1 cellular context compared by ENCODE assay signal in the genomic region with DNA sequence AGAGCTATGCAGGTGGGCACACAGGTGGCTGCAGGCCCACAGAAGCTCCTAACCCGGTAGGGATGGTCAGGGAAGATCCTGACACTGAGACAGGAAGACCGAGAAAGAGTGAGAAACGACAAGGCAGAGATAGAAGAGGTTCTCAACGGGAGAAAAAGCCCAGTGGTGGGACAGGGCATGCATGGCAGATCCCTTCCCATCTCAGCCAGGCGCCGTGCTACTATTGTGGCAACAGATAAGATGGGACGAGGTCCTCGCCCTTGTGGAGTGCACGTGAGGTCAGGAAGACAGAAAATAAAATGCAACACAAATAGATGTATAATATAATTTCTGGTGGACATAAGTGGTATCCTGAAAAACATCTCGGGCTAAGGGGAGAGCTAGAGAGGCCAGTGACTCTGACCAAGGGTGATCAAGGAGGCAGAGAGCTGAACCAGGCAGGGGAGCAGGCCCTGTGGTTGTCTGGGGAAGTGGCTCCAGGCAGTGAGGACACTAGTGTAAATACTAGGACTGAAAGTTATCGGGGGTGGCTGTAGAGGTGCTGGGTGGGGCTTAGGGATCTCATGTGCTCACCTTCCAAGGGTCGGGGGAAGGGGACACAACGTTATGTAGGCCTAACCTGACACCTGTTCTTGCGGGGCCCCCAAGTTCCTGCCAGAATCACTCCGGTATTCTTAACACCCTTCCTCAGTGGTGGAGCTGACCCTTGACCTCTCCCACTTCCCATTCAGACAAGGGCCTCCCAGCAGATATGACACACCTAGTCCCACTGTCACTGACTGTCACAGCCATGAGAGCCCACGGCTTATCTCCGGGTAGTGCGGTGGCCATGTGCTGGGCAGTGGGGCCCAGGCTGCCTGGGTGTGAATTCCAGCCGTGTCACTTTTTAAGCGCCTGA.
TF ChIP-seq lines count a peak whose summit lies in the region.

No MANE protein-coding gene starts in this region.

TF ChIP-seq in H1, 55 proteins besides CTCF, POLR2A, EP300 and RAD21:
- TF ChIP-seq FOSL1 (IDR thresholded peaks at IDR 0.05; ENCODE audit: insufficient read depth, low read depth, low read length) (no peak), SIRT6 (IDR thresholded peaks at IDR 0.05; ENCODE audit: low read length) (no peak), TBP (IDR thresholded peaks at IDR 0.05; ENCODE audit: low read depth, low read length) (no peak), ZNF274 (IDR thresholded peaks at IDR 0.05; ENCODE audit: borderline replicate concordance, extremely low read depth, low read length) (no peak), SUZ12 (IDR thresholded peaks at IDR 0.05; ENCODE audit: low read length) (no peak)
- TF ChIP-seq, protein P1, sequence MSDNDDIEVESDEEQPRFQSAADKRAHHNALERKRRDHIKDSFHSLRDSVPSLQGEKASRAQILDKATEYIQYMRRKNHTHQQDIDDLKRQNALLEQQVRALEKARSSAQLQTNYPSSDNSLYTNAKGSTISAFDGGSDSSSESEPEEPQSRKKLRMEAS (IDR thresholded peaks at IDR 0.05) = peak; percentile 7; the same call in 1 of the 2 replicates
- TF ChIP-seq, protein P2, sequence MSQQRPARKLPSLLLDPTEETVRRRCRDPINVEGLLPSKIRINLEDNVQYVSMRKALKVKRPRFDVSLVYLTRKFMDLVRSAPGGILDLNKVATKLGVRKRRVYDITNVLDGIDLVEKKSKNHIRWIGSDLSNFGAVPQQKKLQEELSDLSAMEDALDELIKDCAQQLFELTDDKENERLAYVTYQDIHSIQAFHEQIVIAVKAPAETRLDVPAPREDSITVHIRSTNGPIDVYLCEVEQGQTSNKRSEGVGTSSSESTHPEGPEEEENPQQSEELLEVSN (IDR thresholded peaks at IDR 0.05) = peak; percentile 43; the same call in 1 of the 2 replicates
TF ChIP-seq in H1: peak in this region for 2.
